In genomic region chr7:107917770-107918651, GRCh38 we compare ENCODE assay signal across 9 cellular contexts. TPM values are rescaled to one million over a fixed set of nuclear protein-coding genes. Genes with fewer than 3 reads are reported as not detected.
DNase-seq lines count a peak whose midpoint lies in the region; ATAC-seq lines count a peak whose summit lies in the region.
"Had no signal": no experiment of that assay in that cellular context is flagged by ENCODE, and none has a peak within 500 bp of the region (broad histone marks: within the 10 kb centered on the region; RNA-seq: fewer than 3 reads in every experiment).

No MANE protein-coding gene starts in this region.

- H3K9me3 Mint-ChIP-seq in activated naive CD8-positive, alpha-beta T cell treated with anti-CD3 and anti-CD28 coated beads, Interleukin-2, amount 10 ng/mL, durations not matched to agents 7 days and 5 days: no peaks in the 10 kb centered on the region
- H3K9me3 Mint-ChIP-seq in activated naive CD8-positive, alpha-beta T cell treated with anti-CD3 and anti-CD28 coated beads for 36 hours: peaks cover 1% of the 10 kb centered on the region

- POLR2A ChIA-PET in activated naive CD8-positive, alpha-beta T cell treated with anti-CD3 and anti-CD28 coated beads, Interleukin-2, amount 10 ng/mL, durations not matched to agents 7 days and 5 days (lab: Charles Lee): no interaction called here

- no peaks in the 10 kb centered on the region for H3K9me3 ChIP-seq in subcutaneous abdominal adipose tissue (ENCODE audit: control insufficient read depth in 5 of 5, low read length in 5 of 5)

- H3K4me1 ChIP-seq in subcutaneous abdominal adipose tissue (ENCODE audit: control insufficient read depth in 5 of 5, insufficient read depth in 5 of 5, low read length in 5 of 5): peaks cover 0 to 21% (median 15%) of the 10 kb centered on the region in 5 donors

- peak overlapping the region; percentile 84 for H3K27ac ChIP-seq in subcutaneous abdominal adipose tissue (ENCODE audit: low read depth, low read length)

- no peak for ATAC-seq in activated naive CD8-positive, alpha-beta T cell treated with anti-CD3 and anti-CD28 coated beads, Interleukin-2, amount 10 ng/mL, durations not matched to agents 7 days and 5 days (ENCODE audit: low read depth)
- ATAC-seq in HG02623 (IDR thresholded peaks at IDR 0.05; ENCODE audit: unreplicated experiment) (peak; percentile 73), HG03521 (IDR thresholded peaks at IDR 0.05; ENCODE audit: unreplicated experiment) (peak; percentile 90)

- H3K4me3 ChIP-seq in subcutaneous abdominal adipose tissue (ENCODE audit: low read depth in 1 of 5, low read length in 5 of 5): no peak overlapping the region

- peak overlapping the region; percentile 6 for H3K27ac Mint-ChIP-seq in activated naive CD8-positive, alpha-beta T cell treated with anti-CD3 and anti-CD28 coated beads, Interleukin-2, amount 10 ng/mL, durations not matched to agents 7 days and 5 days
- no peak overlapping the region for H3K27ac Mint-ChIP-seq in activated naive CD8-positive, alpha-beta T cell treated with anti-CD3 and anti-CD28 coated beads for 36 hours

- H3K27me3 Mint-ChIP-seq in activated naive CD8-positive, alpha-beta T cell treated with anti-CD3 and anti-CD28 coated beads, Interleukin-2, amount 10 ng/mL, durations not matched to agents 7 days and 5 days: no peaks in the 10 kb centered on the region
- H3K27me3 Mint-ChIP-seq in activated naive CD8-positive, alpha-beta T cell treated with anti-CD3 and anti-CD28 coated beads for 36 hours: no peaks in the 10 kb centered on the region

- H3K36me3 ChIP-seq in subcutaneous abdominal adipose tissue (ENCODE audit: control insufficient read depth in 5 of 5, insufficient read depth in 5 of 5, low read length in 5 of 5): peaks cover 32 to 50% (median 41%) of the 10 kb centered on the region in 5 donors

- peaks cover 70% of the 10 kb centered on the region for H3K36me3 Mint-ChIP-seq in activated naive CD8-positive, alpha-beta T cell treated with anti-CD3 and anti-CD28 coated beads, Interleukin-2, amount 10 ng/mL, durations not matched to agents 7 days and 5 days
- H3K36me3 Mint-ChIP-seq in activated naive CD8-positive, alpha-beta T cell treated with anti-CD3 and anti-CD28 coated beads for 36 hours: peaks cover 67% of the 10 kb centered on the region

- H3K27me3 ChIP-seq in subcutaneous abdominal adipose tissue (ENCODE audit: control insufficient read depth in 5 of 5, insufficient read depth in 4 of 5, low read length in 5 of 5): no peaks in the 10 kb centered on the region

- H3K4me1 Mint-ChIP-seq in activated naive CD8-positive, alpha-beta T cell treated with anti-CD3 and anti-CD28 coated beads, Interleukin-2, amount 10 ng/mL, durations not matched to agents 7 days and 5 days: peaks cover 14% of the 10 kb centered on the region
- peaks cover 46% of the 10 kb centered on the region for H3K4me1 Mint-ChIP-seq in activated naive CD8-positive, alpha-beta T cell treated with anti-CD3 and anti-CD28 coated beads for 36 hours

- no peak overlapping the region for H3K4me3 Mint-ChIP-seq in activated naive CD8-positive, alpha-beta T cell treated with anti-CD3 and anti-CD28 coated beads, Interleukin-2, amount 10 ng/mL, durations not matched to agents 7 days and 5 days
- H3K4me3 Mint-ChIP-seq in activated naive CD8-positive, alpha-beta T cell treated with anti-CD3 and anti-CD28 coated beads for 36 hours: no peak overlapping the region

- no peak for DNase-seq in activated naive CD8-positive, alpha-beta T cell treated with anti-CD3 and anti-CD28 coated beads, Interleukin-2, amount 10 ng/mL, durations not matched to agents 7 days and 5 days
- DNase-seq in activated naive CD8-positive, alpha-beta T cell treated with anti-CD3 and anti-CD28 coated beads for 36 hours: no peak
- DNase-seq in MV-4-11 (lab: John Stamatoyannopoulos, UW) (no peak), OCI-M2 (lab: John Stamatoyannopoulos, UW; ENCODE audit: unreplicated experiment) (no peak), NCI-H1417 (lab: John Stamatoyannopoulos, UW) (no peak)
- DNase-seq: NCI-H2227 treated with DMSO at 0.1 percent for 48 hours had no signal

- H3K9ac ChIP-seq in subcutaneous abdominal adipose tissue (ENCODE audit: low read length in 5 of 5): peak overlapping the region in 1 of 5 donors; percentile 2

RNA-seq across cellular contexts. Expression of gene DLD, which starts 27.0 kb away (rescaled TPM):
- total RNA-seq in activated naive CD8-positive, alpha-beta T cell treated with anti-CD3 and anti-CD28 coated beads, Interleukin-2, amount 10 ng/mL, durations not matched to agents 7 days and 5 days: 10 to 100 TPM; 56.3 to 56.9 TPM
- total RNA-seq in activated naive CD8-positive, alpha-beta T cell treated with anti-CD3 and anti-CD28 coated beads for 36 hours: 100 to 1,000 TPM; 121 to 128 TPM
